ENCODE assay signal across 21 cellular contexts in the genomic region with DNA sequence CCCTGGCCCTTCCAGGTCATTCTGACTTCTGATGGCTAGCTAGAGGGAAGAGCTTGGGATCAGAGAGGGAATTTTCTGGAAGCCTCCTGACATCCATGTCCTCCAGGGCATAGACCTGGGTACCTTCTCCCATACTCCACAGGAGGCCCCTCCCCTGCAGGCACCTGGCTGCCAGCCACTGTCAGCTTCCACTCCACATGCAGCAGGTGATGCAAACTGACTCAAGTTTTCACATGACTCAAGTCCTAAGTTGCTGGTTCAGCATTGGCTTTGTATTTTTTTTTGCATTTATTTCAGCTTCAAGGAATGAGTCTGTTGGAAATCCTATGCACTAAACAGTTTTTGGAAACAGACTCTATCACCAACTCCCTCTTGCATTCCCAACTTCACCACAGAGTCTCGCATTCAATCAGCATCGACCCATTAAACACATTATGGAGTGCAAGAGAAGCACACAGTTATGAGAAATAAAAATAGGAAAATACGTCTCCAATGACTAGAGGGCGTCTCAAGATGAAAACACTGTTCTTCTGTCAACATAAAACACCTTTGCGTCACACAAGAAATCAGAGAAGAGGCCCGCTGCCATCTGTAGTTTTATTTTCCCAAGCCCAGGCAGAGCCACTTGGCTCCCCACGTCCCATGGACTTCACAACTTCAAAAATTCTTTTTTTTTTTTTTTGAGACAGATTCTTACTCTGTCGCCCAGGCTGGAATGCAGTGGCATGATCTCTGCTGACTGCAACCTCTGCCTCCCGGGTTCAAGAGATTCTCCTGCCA.
DNase-seq lines count a peak whose midpoint lies in the region; ATAC-seq and TF ChIP-seq lines count a peak whose summit lies in the region.
"Had no signal": no experiment of that assay in that cellular context is flagged by ENCODE, and none has a peak within 500 bp of the region (broad histone marks: within the 10 kb centered on the region; RNA-seq: fewer than 3 reads in every experiment).

No MANE protein-coding gene starts in this region.

- CTCF ChIA-PET in HEK293 (lab: Yijun Ruan, JAX) = interaction anchor here (0.7 kb wide), 1 partner anchor 10 kb away, joined by 3 read pairs; no protein-coding TSS in a partner anchor
- CTCF ChIA-PET in CD8-positive, alpha-beta memory T cell (lab: Charles Lee) = no interaction called here

- H3K4me3 Mint-ChIP-seq in naive thymus-derived CD8-positive, alpha-beta T cell = peak overlapping the region in 9 of 10 donors; percentile 1 to 77 (median 67)
- H3K4me3 Mint-ChIP-seq in CD8-positive, alpha-beta memory T cell = no peak overlapping the region
- H3K4me3 Mint-ChIP-seq: B cell; endodermal cell; stimulated activated naive CD8-positive, alpha-beta T cell treated with anti-CD3 and anti-CD28 coated beads, Interleukin-15, Interleukin-2, amounts not matched to agents 100 ng/mL and 50 ng/mL, for 24 hours had no signal

- no peak overlapping the region for H3K4me3 ChIP-seq in HEK293 (ENCODE audit: low read depth, low read length)
- H3K4me3 ChIP-seq in brain microvascular endothelial cell (ENCODE audit: low read depth, low read length) = no peak overlapping the region
- no peak overlapping the region for H3K4me3 ChIP-seq in CD8-positive, alpha-beta memory T cell (ENCODE audit: low read length)
- H3K4me3 ChIP-seq: HAP-1, heart right ventricle, prostate gland had no signal

- POLR2A ChIA-PET in HEK293 (lab: Yijun Ruan, JAX) = no interaction called here
- POLR2A ChIA-PET in naive thymus-derived CD8-positive, alpha-beta T cell (lab: Charles Lee) = interaction anchor here (1.1 to 1.3 kb wide), 2 partner anchors 14 to 69 kb away, joined by 3 to 9 read pairs; no protein-coding TSS in a partner anchor
- POLR2A ChIA-PET in CD8-positive, alpha-beta memory T cell (lab: Charles Lee) = no interaction called here

- H3K9me3 Mint-ChIP-seq in naive thymus-derived CD8-positive, alpha-beta T cell = no peaks in the 10 kb centered on the region
- H3K9me3 Mint-ChIP-seq in CD8-positive, alpha-beta memory T cell = no peaks in the 10 kb centered on the region
- H3K9me3 Mint-ChIP-seq: endodermal cell; stimulated activated naive CD8-positive, alpha-beta T cell treated with anti-CD3 and anti-CD28 coated beads, Interleukin-15, Interleukin-2, amounts not matched to agents 100 ng/mL and 50 ng/mL, for 24 hours had no signal

- H3K27me3 ChIP-seq in brain microvascular endothelial cell (replicated peaks) = no peaks in the 10 kb centered on the region
- H3K27me3 ChIP-seq in CD8-positive, alpha-beta memory T cell (ENCODE audit: insufficient read depth, low read length, poor library complexity, severe bottlenecking) = no peaks in the 10 kb centered on the region
- H3K27me3 ChIP-seq: heart right ventricle had no signal

- ATAC-seq in activated CD4-positive, CD25-positive, alpha-beta regulatory T cell treated with anti-CD3 and anti-CD28 coated beads, Interleukin-2, amount 50 U/mL, for 24 hours = peak; percentile 48
- ATAC-seq in naive thymus-derived CD8-positive, alpha-beta T cell = peak in 1 of 2 donors; percentile 20
- ATAC-seq in GM18907 (IDR thresholded peaks at IDR 0.05; ENCODE audit: unreplicated experiment) = no peak
- no peak for ATAC-seq in GM21367 (IDR thresholded peaks at IDR 0.05; ENCODE audit: unreplicated experiment)
- ATAC-seq: left lobe of liver, SK-N-SH treated with all-trans-retinoic acid at 6 μM for 48 hours had no signal

- TF ChIP-seq CTCF in HEK293 (tag by site-specific recombination; IDR thresholded peaks at IDR 0.05) (no peak), brain microvascular endothelial cell (IDR thresholded peaks at IDR 0.05; ENCODE audit: low read depth, low read length, missing control alignments) (no peak)

- no peak for DNase-seq in activated CD4-positive, CD25-positive, alpha-beta regulatory T cell treated with anti-CD3 and anti-CD28 coated beads, Interleukin-2, amount 50 U/mL, for 72 hours
- peak; percentile 25 for DNase-seq in brain microvascular endothelial cell
- DNase-seq in naive thymus-derived CD8-positive, alpha-beta T cell = no peak
- no peak for DNase-seq in CD8-positive, alpha-beta memory T cell
- DNase-seq: activated effector memory CD4-positive, alpha-beta T cell treated with anti-CD3 and anti-CD28 coated beads, Interleukin-2, amount 50 U/mL, for 16 hours; endodermal cell; heart right ventricle; NCI-H2029 treated with DMSO at 0.1 percent for 48 hours; NCI-H446 treated with DMSO at 0.1 percent for 48 hours; stimulated activated CD4-positive, alpha-beta T cell treated with anti-CD3 and anti-CD28 coated beads, Interleukin-2, amount 100 ng/mL, for 24 hours had no signal

- in situ Hi-C loops in brain microvascular endothelial cell (cut with HindIII; ENCODE audit: low pct_ligation_motif_present, low sequenced_read_pairs) = no loop called here

- H3K27me3 Mint-ChIP-seq in naive thymus-derived CD8-positive, alpha-beta T cell = no peaks in the 10 kb centered on the region
- peaks cover 3 to 4% of the 10 kb centered on the region in 2 donors for H3K27me3 Mint-ChIP-seq in CD8-positive, alpha-beta memory T cell
- H3K27me3 Mint-ChIP-seq: stimulated activated naive CD8-positive, alpha-beta T cell treated with anti-CD3 and anti-CD28 coated beads, Interleukin-15, Interleukin-2, amounts not matched to agents 100 ng/mL and 50 ng/mL, for 24 hours had no signal

- peak overlapping the region; percentile 69 to 96 (median 88) for H3K27ac Mint-ChIP-seq in naive thymus-derived CD8-positive, alpha-beta T cell
- peak overlapping the region in 1 of 8 donors; percentile 10 for H3K27ac Mint-ChIP-seq in CD8-positive, alpha-beta memory T cell
- H3K27ac Mint-ChIP-seq: B cell; endodermal cell; stimulated activated naive CD8-positive, alpha-beta T cell treated with anti-CD3 and anti-CD28 coated beads, Interleukin-15, Interleukin-2, amounts not matched to agents 100 ng/mL and 50 ng/mL, for 24 hours had no signal

- H3K36me3 ChIP-seq in HEK293 (ENCODE audit: control insufficient read depth in 2 of 2, insufficient read depth in 1 of 2, low read length in 2 of 2) = no peaks in the 10 kb centered on the region
- H3K36me3 ChIP-seq in brain microvascular endothelial cell (replicated peaks) = no peaks in the 10 kb centered on the region
- no peaks in the 10 kb centered on the region for H3K36me3 ChIP-seq in CD8-positive, alpha-beta memory T cell (ENCODE audit: insufficient read depth, low read length)
- H3K36me3 ChIP-seq: HAP-1, heart right ventricle, prostate gland had no signal

- no peaks in the 10 kb centered on the region for H3K9me3 ChIP-seq in HEK293 (ENCODE audit: control insufficient read depth, insufficient read depth, low read depth, low read length)
- no peaks in the 10 kb centered on the region for H3K9me3 ChIP-seq in CD8-positive, alpha-beta memory T cell (ENCODE audit: low read length)
- H3K9me3 ChIP-seq: HAP-1, heart right ventricle, prostate gland had no signal

- H3K36me3 Mint-ChIP-seq in naive thymus-derived CD8-positive, alpha-beta T cell = no peaks in the 10 kb centered on the region
- H3K36me3 Mint-ChIP-seq in CD8-positive, alpha-beta memory T cell = peaks cover 0 to 2% (median 0%) of the 10 kb centered on the region in 3 donors

- peaks cover 16% of the 10 kb centered on the region for H3K4me1 ChIP-seq in HEK293 (ENCODE audit: control insufficient read depth, insufficient read depth, low read length)
- H3K4me1 ChIP-seq in CD8-positive, alpha-beta memory T cell (ENCODE audit: insufficient read depth, low read length) = peaks cover 26% of the 10 kb centered on the region
- H3K4me1 ChIP-seq: HAP-1, prostate gland had no signal

- peaks cover 48 to 94% (median 69%) of the 10 kb centered on the region in 4 donors for H3K4me1 Mint-ChIP-seq in naive thymus-derived CD8-positive, alpha-beta T cell
- peaks cover 14 to 33% (median 24%) of the 10 kb centered on the region in 3 donors for H3K4me1 Mint-ChIP-seq in CD8-positive, alpha-beta memory T cell
- H3K4me1 Mint-ChIP-seq: B cell, endodermal cell had no signal

- H3K27ac ChIP-seq in HEK293 (ENCODE audit: extremely low read depth, low read depth, low read length) (no peak overlapping the region), brain microvascular endothelial cell (peak overlapping the region; percentile 87)
- H3K27ac ChIP-seq in CD8-positive, alpha-beta memory T cell (ENCODE audit: low read depth, low read length) = no peak overlapping the region
- H3K27ac ChIP-seq: heart right ventricle, KMS-11, prostate gland had no signal

TF ChIP-seq in HEK293, 187 proteins besides CTCF, POLR2A, EP300 and RAD21 (continues in another document):
- no peak for TF ChIP-seq ZBTB8A (tag by site-specific recombination; IDR thresholded peaks at IDR 0.05)
- 0 out of 2 replicates have a peak, but pooled peaks have one; percentile 19 for TF ChIP-seq GLIS1 (tag by site-specific recombination; IDR thresholded peaks at IDR 0.05)
- TF ChIP-seq ZNF366 (tag by site-specific recombination; conservative IDR thresholded peaks at IDR 0.05) = no peak
- peak; percentile 63 for TF ChIP-seq ZIC2 (tag by site-specific recombination; IDR thresholded peaks at IDR 0.05)
- TF ChIP-seq, protein P1, sequence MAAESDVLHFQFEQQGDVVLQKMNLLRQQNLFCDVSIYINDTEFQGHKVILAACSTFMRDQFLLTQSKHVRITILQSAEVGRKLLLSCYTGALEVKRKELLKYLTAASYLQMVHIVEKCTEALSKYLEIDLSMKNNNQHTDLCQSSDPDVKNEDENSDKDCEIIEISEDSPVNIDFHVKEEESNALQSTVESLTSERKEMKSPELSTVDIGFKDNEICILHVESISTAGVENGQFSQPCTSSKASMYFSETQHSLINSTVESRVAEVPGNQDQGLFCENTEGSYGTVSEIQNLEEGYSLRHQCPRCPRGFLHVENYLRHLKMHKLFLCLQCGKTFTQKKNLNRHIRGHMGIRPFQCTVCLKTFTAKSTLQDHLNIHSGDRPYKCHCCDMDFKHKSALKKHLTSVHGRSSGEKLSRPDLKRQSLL (tag by site-specific recombination; IDR thresholded peaks at IDR 0.05) = no peak
- no peak for TF ChIP-seq ZNF777 (tag by site-specific recombination; IDR thresholded peaks at IDR 0.05; ENCODE audit: borderline replicate concordance)
- no peak for TF ChIP-seq ZNF785 (tag by site-specific recombination; IDR thresholded peaks at IDR 0.05)

Comparison
In these comparisons a context has a peak if more than half of its experiments do, and no peak if none do; other contexts are left out.
1. ATAC-seq: peak in activated CD4-positive, CD25-positive, alpha-beta regulatory T cell treated with anti-CD3 and anti-CD28 coated beads, Interleukin-2, amount 50 U/mL, for 24 hours (2 of 2); none in GM18907 (single experiment) and GM21367 (single experiment).
2. H3K4me3 Mint-ChIP-seq: peak in naive thymus-derived CD8-positive, alpha-beta T cell (9 of 10); none in CD8-positive, alpha-beta memory T cell (0 of 7).